In genomic region chr12:14948672-14949071, GRCh38 we compare ENCODE assay signal across 9 cellular contexts. TPM values are rescaled to one million over a fixed set of nuclear protein-coding genes. Genes with fewer than 3 reads are reported as not detected.
DNase-seq lines count a peak whose midpoint lies in the region; ATAC-seq and TF ChIP-seq lines count a peak whose summit lies in the region.
"Had no signal": no experiment of that assay in that cellular context is flagged by ENCODE, and none has a peak within 500 bp of the region (broad histone marks: within the 10 kb centered on the region; RNA-seq: fewer than 3 reads in every experiment).

No MANE protein-coding gene starts in this region.

- H3K4me3 Mint-ChIP-seq in T-cell, result peak overlapping the region; percentile 73 to 97 (median 82)
- peak overlapping the region; percentile 59 for H3K4me3 Mint-ChIP-seq in dendritic cell treated with granulocyte-macrophage colony-stimulating factor and Interleukin-4, amounts not matched to agents 40 ng/mL and 50 ng/mL, for 4 days

- H3K27ac ChIP-seq in thoracic aorta, result peak overlapping the region; percentile 93

- POLR2A ChIA-PET in T-cell (lab: Charles Lee), result interaction anchor here (1.1 to 2.0 kb wide), 7 partner anchors 8 to 583 kb away, joined by 3 to 12 read pairs (median 7); partner anchors contain the start of genes ARHGDIB (in 1 of the 2), ATF7IP (in 1 of the 2), C12orf60 (in 1 of the 2) and WBP11 (in 1 of the 2)

- peaks cover 34 to 73% of the 10 kb centered on the region in 2 donors for H3K4me1 ChIP-seq in thoracic aorta (ENCODE audit: control insufficient read depth in 1 of 2, low read depth in 2 of 2)

- no peaks in the 10 kb centered on the region for H3K9me3 Mint-ChIP-seq in T-cell
- H3K9me3 Mint-ChIP-seq in dendritic cell treated with granulocyte-macrophage colony-stimulating factor and Interleukin-4, amounts not matched to agents 40 ng/mL and 50 ng/mL, for 4 days, result no peaks in the 10 kb centered on the region

- H3K36me3 Mint-ChIP-seq in T-cell, result peaks cover 71% of the 10 kb centered on the region
- H3K36me3 Mint-ChIP-seq in dendritic cell treated with granulocyte-macrophage colony-stimulating factor and Interleukin-4, amounts not matched to agents 40 ng/mL and 50 ng/mL, for 4 days (ENCODE audit: low read depth), result peaks cover 97% of the 10 kb centered on the region

- CTCF ChIA-PET in T-cell (lab: Charles Lee), result interaction anchor here in 1 of 2 donors (0.6 to 1.8 kb wide), 12 partner anchors 8 to 914 kb away, joined by 3 to 7 read pairs (median 3); partner anchors contain the start of gene ARHGDIB

- no peaks in the 10 kb centered on the region for H3K27me3 ChIP-seq in thoracic aorta (replicated peaks; ENCODE audit: insufficient read depth)

- H3K27me3 Mint-ChIP-seq in T-cell, result no peaks in the 10 kb centered on the region
- H3K27me3 Mint-ChIP-seq in dendritic cell treated with granulocyte-macrophage colony-stimulating factor and Interleukin-4, amounts not matched to agents 40 ng/mL and 50 ng/mL, for 4 days, result no peaks in the 10 kb centered on the region

- intact Hi-C loops in dendritic cell treated with granulocyte-macrophage colony-stimulating factor and Interleukin-4, amounts not matched to agents 40 ng/mL and 50 ng/mL, for 4 days (cut with micrococcal nuclease), result loop anchor here (2.0 kb wide), 1 partner anchor 46 kb away; no protein-coding TSS in a partner anchor

- no peaks in the 10 kb centered on the region for H3K36me3 ChIP-seq in thoracic aorta

- H3K4me1 Mint-ChIP-seq in T-cell, result peaks cover 93 to 94% (median 94%) of the 10 kb centered on the region in 3 donors
- peaks cover 70% of the 10 kb centered on the region for H3K4me1 Mint-ChIP-seq in dendritic cell treated with granulocyte-macrophage colony-stimulating factor and Interleukin-4, amounts not matched to agents 40 ng/mL and 50 ng/mL, for 4 days (ENCODE audit: low read depth)

- no peaks in the 10 kb centered on the region for H3K9me3 ChIP-seq in thoracic aorta

- TF ChIP-seq CTCF in thoracic aorta (IDR thresholded peaks at IDR 0.05), result no peak

- DNase-seq in GM03348 (ENCODE audit: low spot score), result peak; percentile 78
- peak in 27 of 34 experiments; percentile 42 to 72 (median 58) for DNase-seq in T-cell
- DNase-seq in lung microvascular endothelial cell (ENCODE audit: low read depth in 2 of 2), result peak; percentile 96 to 97
- DNase-seq in thoracic aorta (ENCODE audit: low spot score), result peak; percentile 22
- DNase-seq in NCI-H1436 (lab: John Stamatoyannopoulos, UW), result no peak

- ATAC-seq in GM21360 (IDR thresholded peaks at IDR 0.05; ENCODE audit: unreplicated experiment), result peak; percentile 87
- ATAC-seq in HG03571 (IDR thresholded peaks at IDR 0.05; ENCODE audit: unreplicated experiment), result peak; percentile 87
- ATAC-seq in T-cell (replicated peaks in 1 of 4), result peak; percentile 82 to 90 (median 88)
- peak; percentile 75 for ATAC-seq in thoracic aorta (ENCODE audit: insufficient number of reproducible peaks, low FRiP score, low read depth)

- peak overlapping the region; percentile 56 for H3K4me3 ChIP-seq in thoracic aorta

- H3K27ac Mint-ChIP-seq in T-cell, result peak overlapping the region; percentile 96 to 99
- peak overlapping the region; percentile 94 for H3K27ac Mint-ChIP-seq in dendritic cell treated with granulocyte-macrophage colony-stimulating factor and Interleukin-4, amounts not matched to agents 40 ng/mL and 50 ng/mL, for 4 days

RNA-seq across cellular contexts. Expression of gene ERP27, which starts 10.3 kb away (rescaled TPM):
- 10 to 100 TPM; 11.1 to 21.8 (median 14.7) TPM for total RNA-seq in T-cell
- total RNA-seq in lung microvascular endothelial cell, result 0.22 TPM in 1 of 2 replicates, not detected in the other
- 1 to 10 TPM in 1 of 2 donors, not detected in 1; 2.4 TPM for total RNA-seq in thoracic aorta
- total RNA-seq: frontal cortex had no signal

RNA-seq across cellular contexts. Expression of gene ARHGDIB, which starts 12.7 kb away (rescaled TPM):
- 100 to 1,000 TPM; 722 to 938 (median 785) TPM for total RNA-seq in T-cell
- total RNA-seq in lung microvascular endothelial cell, result 8.9 and 93.7 TPM in 2 replicates
- 100 to 1,000 TPM; 199 to 223 TPM for total RNA-seq in thoracic aorta

RNA-seq across cellular contexts. Expression of gene PDE6H, which starts 24.2 kb away (rescaled TPM):
- total RNA-seq in T-cell, result not detected
- not detected in 2 replicates for total RNA-seq in lung microvascular endothelial cell
- not detected for total RNA-seq in thoracic aorta
- total RNA-seq: frontal cortex had no signal
